ENCODE assay signal across 24 cellular contexts in the genomic region with DNA sequence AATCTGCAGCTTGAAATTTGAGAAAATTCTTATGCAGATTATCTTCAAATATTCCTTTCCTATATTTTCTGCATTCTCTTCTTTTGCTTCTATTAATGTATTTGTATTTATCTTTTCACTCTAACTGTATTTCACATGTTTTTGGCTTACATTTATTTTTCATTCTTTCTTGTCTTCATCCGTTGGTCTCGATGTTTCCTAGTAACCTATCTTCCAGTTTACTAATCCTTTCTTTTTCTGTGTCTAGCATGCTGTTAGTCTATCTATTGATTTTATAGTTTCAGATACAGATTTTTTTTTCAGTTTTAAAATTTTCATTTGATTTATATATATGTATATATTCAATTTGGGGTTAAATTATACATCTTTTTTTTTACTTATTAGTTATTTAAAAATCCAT.
"Had no signal": no experiment of that assay in that cellular context is flagged by ENCODE, and none has a peak within 500 bp of the region (broad histone marks: within the 10 kb centered on the region; RNA-seq: fewer than 3 reads in every experiment).

No MANE protein-coding gene starts in this region.

- H3K9ac ChIP-seq: neural progenitor cell, parathyroid adenoma had no signal

- H3K36me3 ChIP-seq: neural progenitor cell, ovary, right lobe of liver, sigmoid colon, stomach, thoracic aorta, thyroid gland, tibial nerve, upper lobe of left lung, vagina had no signal

- H3K27ac ChIP-seq: neural progenitor cell, ovary, parathyroid adenoma, psoas muscle, right lobe of liver, sigmoid colon, stomach, thoracic aorta, thyroid gland, tibial nerve, upper lobe of left lung, vagina had no signal

- H3K4me1 ChIP-seq: neural progenitor cell, parathyroid adenoma, psoas muscle, right lobe of liver, sigmoid colon, stomach, upper lobe of left lung, vagina had no signal

- H3K27me3 ChIP-seq: neural progenitor cell, right lobe of liver, sigmoid colon, stomach, thyroid gland, tibial nerve, upper lobe of left lung, vagina had no signal

- H3K9me3 ChIP-seq: ovary, right lobe of liver, sigmoid colon, stomach, thoracic aorta, thyroid gland, upper lobe of left lung, vagina had no signal

- H3K4me2 ChIP-seq: neural progenitor cell had no signal

- H3K79me2 ChIP-seq: parathyroid adenoma had no signal

- H3K4me3 ChIP-seq: neural progenitor cell, ovary, psoas muscle, right lobe of liver, sigmoid colon, stomach, thoracic aorta, thyroid gland, tibial nerve, upper lobe of left lung, vagina had no signal

- FAIRE-seq: small intestine, urothelium cell line had no signal

- H2AFZ ChIP-seq: parathyroid adenoma had no signal

- DNase-seq: occipital lobe; ovary; posterior cingulate gyrus; psoas muscle; right cardiac atrium; right lobe of liver; sigmoid colon; small intestine; stimulated activated CD4-positive, alpha-beta T cell treated with anti-CD3 and anti-CD28 coated beads, Interleukin-15, amount 100 ng/mL, for 24 hours; stimulated activated CD4-positive, alpha-beta T cell treated with anti-CD3 and anti-CD28 coated beads, Interleukin-2, amount 100 ng/mL, for 24 hours; stimulated activated CD4-positive, alpha-beta T cell treated with anti-CD3 and anti-CD28 coated beads, Interleukin-2, amount 100 ng/mL, for 48 hours; stimulated activated CD4-positive, alpha-beta T cell treated with anti-CD3 and anti-CD28 coated beads, Interleukin-4, amount 100 ng/mL, for 24 hours; stimulated activated naive B cell treated with anti-CD40 and anti-IgM and Interleukin-4, amounts not matched to agents 10 μg/mL and 1 μg/mL and 100 μg/mL, for 72 hours; stimulated activated naive CD4-positive, alpha-beta T cell treated with Interleukin-2 at 50 U/mL for 16 hours; stomach; thyroid gland; trophoblast cell; upper lobe of left lung had no signal
